Comparison of ENCODE assay signal across 14 cellular contexts in the genomic region with DNA sequence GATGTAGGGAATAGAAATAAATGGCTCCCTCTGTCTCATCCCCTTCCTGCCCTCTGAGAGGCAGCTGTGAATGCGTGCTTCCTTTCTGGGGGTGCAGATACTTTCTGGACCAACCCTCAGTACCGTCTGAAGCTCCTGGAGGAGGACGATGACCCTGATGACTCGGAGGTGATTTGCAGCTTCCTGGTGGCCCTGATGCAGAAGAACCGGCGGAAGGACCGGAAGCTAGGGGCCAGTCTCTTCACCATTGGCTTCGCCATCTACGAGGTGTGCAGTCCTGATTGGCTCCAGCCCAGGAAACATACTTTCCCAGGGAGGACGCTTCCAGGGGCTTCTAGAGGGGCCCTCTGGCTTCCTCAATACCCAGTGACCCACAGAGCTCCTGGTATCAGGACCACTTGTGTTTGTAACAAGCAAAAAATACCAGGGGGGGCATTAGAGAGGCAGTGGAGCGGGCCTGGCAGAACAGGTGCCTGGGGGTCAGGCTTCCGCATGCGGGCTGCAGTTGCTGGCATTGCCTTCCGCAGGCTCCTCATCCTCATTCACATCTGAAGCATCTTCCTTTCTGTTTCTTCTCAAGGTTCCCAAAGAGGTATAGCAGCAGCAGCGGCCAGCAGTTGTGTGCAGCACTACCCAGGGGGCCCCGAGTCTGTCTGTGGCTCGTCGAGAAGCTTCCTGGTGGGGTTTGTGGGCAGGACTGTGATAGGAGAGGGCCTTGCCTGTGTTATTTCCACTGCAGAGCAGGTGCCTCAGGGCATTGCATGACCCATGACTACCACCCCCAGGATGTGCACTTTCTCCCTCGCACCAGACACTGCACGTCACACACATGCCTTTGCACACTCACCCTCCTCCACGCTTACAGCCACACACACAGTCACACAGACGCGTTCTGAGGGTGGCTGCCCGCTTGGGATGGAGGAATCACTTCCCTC.
DNase-seq lines count a peak whose midpoint lies in the region; ATAC-seq lines count a peak whose summit lies in the region.
"Had no signal": no experiment of that assay in that cellular context is flagged by ENCODE, and none has a peak within 500 bp of the region (broad histone marks: within the 10 kb centered on the region; RNA-seq: fewer than 3 reads in every experiment).

No MANE protein-coding gene starts in this region.

- ATAC-seq in stimulated activated memory B cell treated with anti-CD40 and anti-IgM and Interleukin-4, amounts not matched to agents 10 μg/mL and 1 μg/mL and 100 μg/mL, for 72 hours = no peak
- ATAC-seq in GM19328 (IDR thresholded peaks at IDR 0.05; ENCODE audit: unreplicated experiment) = no peak
- no peak for ATAC-seq in HG03460 (IDR thresholded peaks at IDR 0.05; ENCODE audit: unreplicated experiment)

- H3K4me3 Mint-ChIP-seq in stimulated activated memory B cell treated with anti-CD40 and anti-IgM and Interleukin-4, amounts not matched to agents 10 μg/mL and 1 μg/mL and 100 μg/mL, for 72 hours = no peak overlapping the region

- peaks cover 52% of the 10 kb centered on the region for H3K36me3 Mint-ChIP-seq in stimulated activated memory B cell treated with anti-CD40 and anti-IgM and Interleukin-4, amounts not matched to agents 10 μg/mL and 1 μg/mL and 100 μg/mL, for 72 hours

- no peaks in the 10 kb centered on the region for H3K9me3 Mint-ChIP-seq in stimulated activated memory B cell treated with anti-CD40 and anti-IgM and Interleukin-4, amounts not matched to agents 10 μg/mL and 1 μg/mL and 100 μg/mL, for 72 hours

- H3K27ac ChIP-seq in angular gyrus (ENCODE audit: low read depth, low read length) = peak overlapping the region; percentile 32
- H3K27ac ChIP-seq: left ventricle myocardium inferior, upper lobe of left lung had no signal

- peak overlapping the region; percentile 26 for H3K27ac Mint-ChIP-seq in stimulated activated memory B cell treated with anti-CD40 and anti-IgM and Interleukin-4, amounts not matched to agents 10 μg/mL and 1 μg/mL and 100 μg/mL, for 72 hours

- peak; percentile 62 for DNase-seq in activated CD8-positive, alpha-beta memory T cell treated with anti-CD3 and anti-CD28 coated beads for 24 hours
- DNase-seq in activated CD8-positive, alpha-beta memory T cell treated with anti-CD3 and anti-CD28 coated beads, Interleukin-2, amount 50 U/mL, for 4 hours = no peak
- DNase-seq in KG1 (lab: John Stamatoyannopoulos, UW) (peak; percentile 2), NCI-H187 treated with DMSO at 0.1 percent for 48 hours (lab: John Stamatoyannopoulos, UW) (no peak)
- DNase-seq: DMS79 treated with DMSO at 0.1 percent for 48 hours, left ventricle myocardium inferior, NCI-H2029, nucleus accumbens, SK-N-SH, upper lobe of left lung had no signal

- no peaks in the 10 kb centered on the region for H3K27me3 Mint-ChIP-seq in stimulated activated memory B cell treated with anti-CD40 and anti-IgM and Interleukin-4, amounts not matched to agents 10 μg/mL and 1 μg/mL and 100 μg/mL, for 72 hours

- H3K4me1 Mint-ChIP-seq in stimulated activated memory B cell treated with anti-CD40 and anti-IgM and Interleukin-4, amounts not matched to agents 10 μg/mL and 1 μg/mL and 100 μg/mL, for 72 hours = peaks cover 8% of the 10 kb centered on the region

Comparison
In these comparisons a context has a peak if more than half of its experiments do, and no peak if none do; other contexts are left out.
1. DNase-seq: peak in activated CD8-positive, alpha-beta memory T cell treated with anti-CD3 and anti-CD28 coated beads for 24 hours (single experiment) and KG1 (single experiment); none in activated CD8-positive, alpha-beta memory T cell treated with anti-CD3 and anti-CD28 coated beads, Interleukin-2, amount 50 U/mL, for 4 hours (single experiment) and NCI-H187 treated with DMSO at 0.1 percent for 48 hours (single experiment).